9 cellular contexts compared by ENCODE assay signal in the genomic region with DNA sequence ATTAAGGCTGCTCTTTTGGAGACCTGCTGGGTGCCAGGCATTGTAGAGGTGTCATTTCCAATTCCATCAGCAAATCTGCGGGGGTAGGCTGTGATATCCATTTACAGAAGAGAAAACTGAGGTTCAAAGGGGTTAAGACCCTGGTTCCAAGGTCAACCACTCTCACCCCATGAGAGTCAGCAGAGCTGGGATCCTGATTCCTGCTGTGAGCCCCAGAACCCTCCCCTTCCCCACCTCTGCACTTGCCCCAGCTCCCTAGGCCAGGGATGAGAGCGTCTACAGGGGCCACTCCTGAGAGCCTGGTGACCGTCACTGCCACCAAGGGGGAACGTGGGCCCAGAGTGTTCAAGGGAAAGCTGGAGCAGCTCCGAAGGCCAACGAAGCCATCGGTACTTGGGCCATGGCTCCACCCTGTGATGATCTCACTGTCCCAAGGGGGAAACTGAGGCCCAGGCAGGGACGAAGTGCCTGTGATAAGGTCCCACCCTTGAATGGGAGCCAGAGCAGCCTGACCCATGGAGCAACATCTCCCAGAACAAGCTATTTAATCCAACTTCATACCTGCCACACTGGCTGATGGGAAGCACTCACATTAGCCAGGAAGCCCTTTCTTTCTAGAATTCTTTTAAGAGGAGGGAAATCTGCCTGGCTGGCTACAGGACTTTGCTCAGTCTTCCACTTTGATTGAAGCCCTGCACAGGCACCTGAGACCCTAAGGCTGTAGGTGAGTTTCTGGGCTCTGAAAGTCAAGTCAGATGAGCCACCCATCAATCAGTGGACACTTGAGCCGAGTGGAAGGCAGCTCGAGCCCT. TPM values are rescaled to one million over a fixed set of nuclear protein-coding genes. Genes with fewer than 3 reads are reported as not detected.
DNase-seq lines count a peak whose midpoint lies in the region; ATAC-seq and TF ChIP-seq lines count a peak whose summit lies in the region.
"Had no signal": no experiment of that assay in that cellular context is flagged by ENCODE, and none has a peak within 500 bp of the region (broad histone marks: within the 10 kb centered on the region; RNA-seq: fewer than 3 reads in every experiment).

No MANE protein-coding gene starts in this region.

- intact Hi-C loops in CD8-positive, alpha-beta T cell (cut with DNase I, micrococcal nuclease), result loop anchor here (1.0 to 5.0 kb wide), 9 partner anchors 211 to 1556 kb away; a partner anchor contains a TSS

- H3F3A ChIP-seq in GM23338 (replicated peaks; ENCODE audit: low read depth), result no peaks in the 10 kb centered on the region
- H3F3A ChIP-seq in neural progenitor cell (ENCODE audit: low read depth), result peaks cover 5% of the 10 kb centered on the region

- H3K9me2 ChIP-seq in GM23338 (ENCODE audit: insufficient read depth), result no peaks in the 10 kb centered on the region

- CTCF ChIA-PET in CD8-positive, alpha-beta T cell (lab: Charles Lee), result interaction anchor here (1.0 to 1.8 kb wide), 2 partner anchors 12 to 19 kb away, joined by 3 read pairs; no protein-coding TSS in a partner anchor

- H3K27me3 ChIP-seq in CD8-positive, alpha-beta T cell (ENCODE audit: insufficient read depth, low read length), result no peaks in the 10 kb centered on the region
- peaks cover 23% of the 10 kb centered on the region for H3K27me3 ChIP-seq in GM23338 (ENCODE audit: insufficient read depth)
- peaks cover 28% of the 10 kb centered on the region for H3K27me3 ChIP-seq in neural progenitor cell
- H3K27me3 ChIP-seq: ovary, SJSA1 had no signal

- H4K20me1 ChIP-seq in GM23338 (replicated peaks; ENCODE audit: insufficient read depth), result peaks cover 15% of the 10 kb centered on the region; the same call in 1 of the 2 replicates
- peaks cover 21% of the 10 kb centered on the region for H4K20me1 ChIP-seq in neural progenitor cell (ENCODE audit: low read depth)

- no peaks in the 10 kb centered on the region for H3K36me3 ChIP-seq in CD8-positive, alpha-beta T cell (ENCODE audit: insufficient read depth, low read length)
- H3K36me3 ChIP-seq in GM23338 (ENCODE audit: insufficient read depth) (no peaks in the 10 kb centered on the region), neural progenitor cell (no peaks in the 10 kb centered on the region)
- H3K36me3 ChIP-seq: ovary had no signal

- peaks cover 24% of the 10 kb centered on the region for H3K4me1 Mint-ChIP-seq in CD8-positive, alpha-beta T cell (ENCODE audit: low read depth)
- H3K4me1 Mint-ChIP-seq in GM23338 (peaks cover 28% of the 10 kb centered on the region), chondrocyte (ENCODE audit: low read depth) (peaks cover 24% of the 10 kb centered on the region), neural progenitor cell (peaks cover 41% of the 10 kb centered on the region)

- H3K4me3 Mint-ChIP-seq in CD8-positive, alpha-beta T cell, result peak overlapping the region; percentile 74
- H3K4me3 Mint-ChIP-seq in GM23338 (peak overlapping the region; percentile 64; the same call in 2 of the 3 replicates), chondrocyte (ENCODE audit: unreplicated experiment) (no peak overlapping the region), neural progenitor cell (peak overlapping the region; percentile 79)

- peak in 2 of 7 experiments; percentile 10 to 45 for DNase-seq in CD8-positive, alpha-beta T cell
- DNase-seq in GM23338 (ENCODE audit: low spot score) (no peak), chondrocyte (ENCODE audit: low spot score) (peak; percentile 78), neural progenitor cell (ENCODE audit: low spot score) (no peak), RPMI8226 (no peak), AML-193 (lab: John Stamatoyannopoulos, UW) (no peak), NCI-H748 (lab: John Stamatoyannopoulos, UW; ENCODE audit: unreplicated experiment) (no peak)

- H3K4me1 ChIP-seq in CD8-positive, alpha-beta T cell (ENCODE audit: insufficient read depth, low read length), result peaks cover 27% of the 10 kb centered on the region
- H3K4me1 ChIP-seq in GM23338 (ENCODE audit: insufficient read depth), result peaks cover 22% of the 10 kb centered on the region
- H3K4me1 ChIP-seq in neural progenitor cell, result peaks cover 31% of the 10 kb centered on the region

- H2AFZ ChIP-seq in GM23338 (0 out of 2 replicates have a peak overlapping the region, but pooled peaks have one; percentile 64), neural progenitor cell (replicated peaks) (no peak overlapping the region)

- no peak overlapping the region for H3K9ac ChIP-seq in neural progenitor cell

- H3K4me2 ChIP-seq in GM23338 (peak overlapping the region; percentile 64; the same call in 1 of the 2 replicates), neural progenitor cell (peak overlapping the region; percentile 97)

- no peak for TF ChIP-seq CTCF in CD8-positive, alpha-beta T cell (IDR thresholded peaks at IDR 0.05)
- TF ChIP-seq CTCF in GM23338 (conservative IDR thresholded peaks at IDR 0.05; ENCODE audit: low read depth in 2 of 2) (no peak), chondrocyte (IDR thresholded peaks at IDR 0.05) (no peak), neural progenitor cell (IDR thresholded peaks at IDR 0.05) (no peak)

- no peak overlapping the region for H3K27ac ChIP-seq in CD8-positive, alpha-beta T cell (ENCODE audit: low read depth, low read length)
- H3K27ac ChIP-seq in GM23338 (ENCODE audit: low read depth), result no peak overlapping the region
- H3K27ac ChIP-seq in neural progenitor cell, result no peak overlapping the region
- H3K27ac ChIP-seq: SJSA1 had no signal

- ATAC-seq in CD8-positive, alpha-beta T cell, result no peak
- ATAC-seq in GM23338, result no peak

- no peaks in the 10 kb centered on the region for H3K9me3 Mint-ChIP-seq in CD8-positive, alpha-beta T cell
- no peaks in the 10 kb centered on the region for H3K9me3 Mint-ChIP-seq in GM23338
- H3K9me3 Mint-ChIP-seq in chondrocyte (ENCODE audit: low read depth), result no peaks in the 10 kb centered on the region
- peaks cover 2% of the 10 kb centered on the region for H3K9me3 Mint-ChIP-seq in neural progenitor cell

- POLR2A ChIA-PET in CD8-positive, alpha-beta T cell (lab: Charles Lee), result interaction anchor here (0.6 kb wide), 1 partner anchor 89 kb away, joined by 4 read pairs; no protein-coding TSS in a partner anchor

- no peaks in the 10 kb centered on the region for H3K36me3 Mint-ChIP-seq in CD8-positive, alpha-beta T cell
- H3K36me3 Mint-ChIP-seq in GM23338 (ENCODE audit: low read depth) (peaks cover 2% of the 10 kb centered on the region; the same call in 1 of the 3 replicates), chondrocyte (ENCODE audit: low read depth) (no peaks in the 10 kb centered on the region), neural progenitor cell (no peaks in the 10 kb centered on the region)

- H3K79me2 ChIP-seq in GM23338 (replicated peaks; ENCODE audit: insufficient read depth) (peaks cover 22% of the 10 kb centered on the region), neural progenitor cell (ENCODE audit: low read depth) (peaks cover 21% of the 10 kb centered on the region)

- no peaks in the 10 kb centered on the region for H3K9me3 ChIP-seq in CD8-positive, alpha-beta T cell (ENCODE audit: low read length)
- H3K9me3 ChIP-seq in neural progenitor cell (ENCODE audit: low read depth), result no peaks in the 10 kb centered on the region
- H3K9me3 ChIP-seq: ovary, SJSA1 had no signal

- no peaks in the 10 kb centered on the region for H3K27me3 Mint-ChIP-seq in CD8-positive, alpha-beta T cell (ENCODE audit: low read depth)
- peaks cover 23% of the 10 kb centered on the region for H3K27me3 Mint-ChIP-seq in GM23338 (ENCODE audit: insufficient read depth, low read depth, poor library complexity)
- H3K27me3 Mint-ChIP-seq in chondrocyte (ENCODE audit: low read depth), result no peaks in the 10 kb centered on the region
- peaks cover 13% of the 10 kb centered on the region for H3K27me3 Mint-ChIP-seq in neural progenitor cell (ENCODE audit: insufficient read depth, low read depth)

- H3K4me3 ChIP-seq in CD8-positive, alpha-beta T cell (ENCODE audit: low read depth, low read length), result no peak overlapping the region
- H3K4me3 ChIP-seq in GM23338 (peak overlapping the region; percentile 61; the same call in 1 of the 2 replicates), neural progenitor cell (no peak overlapping the region)
- H3K4me3 ChIP-seq: ovary had no signal

- no peak overlapping the region for H3K27ac Mint-ChIP-seq in CD8-positive, alpha-beta T cell
- no peak overlapping the region for H3K27ac Mint-ChIP-seq in GM23338
- H3K27ac Mint-ChIP-seq in chondrocyte (ENCODE audit: unreplicated experiment), result peak overlapping the region; percentile 36
- H3K27ac Mint-ChIP-seq in neural progenitor cell, result peak overlapping the region; percentile 18

TF ChIP-seq in GM23338, 12 proteins besides CTCF, POLR2A, EP300 and RAD21 (continues in another document):
- TF ChIP-seq, protein P1, sequence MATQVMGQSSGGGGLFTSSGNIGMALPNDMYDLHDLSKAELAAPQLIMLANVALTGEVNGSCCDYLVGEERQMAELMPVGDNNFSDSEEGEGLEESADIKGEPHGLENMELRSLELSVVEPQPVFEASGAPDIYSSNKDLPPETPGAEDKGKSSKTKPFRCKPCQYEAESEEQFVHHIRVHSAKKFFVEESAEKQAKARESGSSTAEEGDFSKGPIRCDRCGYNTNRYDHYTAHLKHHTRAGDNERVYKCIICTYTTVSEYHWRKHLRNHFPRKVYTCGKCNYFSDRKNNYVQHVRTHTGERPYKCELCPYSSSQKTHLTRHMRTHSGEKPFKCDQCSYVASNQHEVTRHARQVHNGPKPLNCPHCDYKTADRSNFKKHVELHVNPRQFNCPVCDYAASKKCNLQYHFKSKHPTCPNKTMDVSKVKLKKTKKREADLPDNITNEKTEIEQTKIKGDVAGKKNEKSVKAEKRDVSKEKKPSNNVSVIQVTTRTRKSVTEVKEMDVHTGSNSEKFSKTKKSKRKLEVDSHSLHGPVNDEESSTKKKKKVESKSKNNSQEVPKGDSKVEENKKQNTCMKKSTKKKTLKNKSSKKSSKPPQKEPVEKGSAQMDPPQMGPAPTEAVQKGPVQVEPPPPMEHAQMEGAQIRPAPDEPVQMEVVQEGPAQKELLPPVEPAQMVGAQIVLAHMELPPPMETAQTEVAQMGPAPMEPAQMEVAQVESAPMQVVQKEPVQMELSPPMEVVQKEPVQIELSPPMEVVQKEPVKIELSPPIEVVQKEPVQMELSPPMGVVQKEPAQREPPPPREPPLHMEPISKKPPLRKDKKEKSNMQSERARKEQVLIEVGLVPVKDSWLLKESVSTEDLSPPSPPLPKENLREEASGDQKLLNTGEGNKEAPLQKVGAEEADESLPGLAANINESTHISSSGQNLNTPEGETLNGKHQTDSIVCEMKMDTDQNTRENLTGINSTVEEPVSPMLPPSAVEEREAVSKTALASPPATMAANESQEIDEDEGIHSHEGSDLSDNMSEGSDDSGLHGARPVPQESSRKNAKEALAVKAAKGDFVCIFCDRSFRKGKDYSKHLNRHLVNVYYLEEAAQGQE (IDR thresholded peaks at IDR 0.05; ENCODE audit: unreplicated experiment), result no peak
- TF ChIP-seq ZNF114 (CRISPR knock-in tag; IDR thresholded peaks at IDR 0.05) (no peak), JUNB (IDR thresholded peaks at IDR 0.05; ENCODE audit: unreplicated experiment) (no peak), ZNF331 (CRISPR knock-in tag; IDR thresholded peaks at IDR 0.05; ENCODE audit: low read depth) (no peak)

RNA-seq across cellular contexts. Expression of a gene that starts 2.1 kb away (rescaled TPM):
- 1 to 10 TPM; 6.3 to 7.7 TPM for total RNA-seq in CD8-positive, alpha-beta T cell
- total RNA-seq in GM23338 (2014; rRNA removed; shearing (Covaris generic)), result 76.4 and 106 TPM in 2 replicates
- polyA plus RNA-seq in GM23338 (2016; fragmentation: Nextera tagmentation; extraction: Ambion mirVana), result 21.1 and 22.5 TPM in 2 replicates
- total RNA-seq in chondrocyte (30.0 to 39.2 TPM (median 33.1 TPM) in 3 replicates), neural progenitor cell (ENCODE audit: low replicate concordance) (31.1 and 71.0 TPM in 2 replicates)

Comparison
In these comparisons a context has a peak if more than half of its experiments do, and no peak if none do; other contexts are left out.
1. H3K27ac Mint-ChIP-seq: peak in chondrocyte (single experiment) and neural progenitor cell (single experiment); none in CD8-positive, alpha-beta T cell (single experiment) and GM23338 (single experiment).